In the genomic region with DNA sequence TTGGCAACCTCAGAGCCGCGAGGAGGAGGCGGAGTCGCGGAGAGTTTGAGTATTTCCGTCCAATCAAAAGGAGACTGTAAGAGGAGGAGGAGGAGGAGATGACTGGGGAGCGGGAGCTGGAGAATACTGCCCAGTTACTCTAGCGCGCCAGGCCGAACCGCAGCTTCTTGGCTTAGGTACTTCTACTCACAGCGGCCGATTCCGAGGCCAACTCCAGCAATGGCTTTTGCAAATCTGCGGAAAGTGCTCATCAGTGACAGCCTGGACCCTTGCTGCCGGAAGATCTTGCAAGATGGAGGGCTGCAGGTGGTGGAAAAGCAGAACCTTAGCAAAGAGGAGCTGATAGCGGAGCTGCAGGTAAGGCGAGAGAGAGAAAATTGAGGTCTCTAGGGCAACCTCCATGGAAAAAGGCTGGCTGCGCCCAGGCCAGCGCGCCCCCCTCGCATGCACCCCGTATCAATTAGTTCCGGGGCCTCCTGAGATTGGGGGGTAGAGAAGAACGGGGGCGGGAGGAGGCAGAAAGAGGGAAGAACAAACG, we compare ENCODE assay signal across 8 cellular contexts. TPM values are rescaled to one million over a fixed set of nuclear protein-coding genes. Genes with fewer than 3 reads are reported as not detected.
DNase-seq lines count a peak whose midpoint lies in the region; FAIRE-seq and TF ChIP-seq lines count a peak whose summit lies in the region.

A gene (plus strand): TSS at position 131 of the 538 bp plus-strand sequence. CDS start 89 bp downstream, at position 220.

- TF ChIP-seq CTCF in HEK293 (tag by site-specific recombination; IDR thresholded peaks at IDR 0.05) (no peak), keratinocyte (optimal IDR thresholded peaks at IDR 0.05 in 1 of 3, IDR thresholded peaks at IDR 0.05 in 1 of 3, conservative IDR thresholded peaks at IDR 0.05 in 1 of 3; ENCODE audit: extremely low read depth in 1 of 3, insufficient read depth in 2 of 3, low read length in 3 of 3) (no peak)

- peak within 1 kb of the TSS; percentile 80 for H3K4me2 ChIP-seq in keratinocyte (ENCODE audit: control insufficient read depth, extremely low read depth, insufficient read depth, low read depth, low read length)

- peak; percentile 76 for FAIRE-seq in keratinocyte (lab: Jason Lieb, UNC)

- dilution Hi-C loops in keratinocyte (cut with MboI; ENCODE audit: extremely low pct_ligation_motif_present, low sequenced_read_pairs): no loop called here

- H3K9me1 ChIP-seq in keratinocyte (ENCODE audit: control insufficient read depth, extremely low read depth, insufficient read depth, low read length): no peaks in the 10 kb centered on the region

- H3K4me1 Mint-ChIP-seq in T-helper 1 cell treated with Interleukin-12 subunit alpha and Interleukin-12 subunit beta and Interleukin-4 antibody, amounts not matched to agents 30 μg/mL and 1 μg/mL, for 36 hours (ENCODE audit: low read depth): peaks cover 36% of the 10 kb centered on the region

- H3K9me3 Mint-ChIP-seq in T-helper 1 cell treated with Interleukin-12 subunit alpha and Interleukin-12 subunit beta and Interleukin-4 antibody, amounts not matched to agents 30 μg/mL and 1 μg/mL, for 36 hours: no peaks in the 10 kb centered on the region

- peaks cover 6% of the 10 kb centered on the region for H3K36me3 Mint-ChIP-seq in T-helper 1 cell treated with Interleukin-12 subunit alpha and Interleukin-12 subunit beta and Interleukin-4 antibody, amounts not matched to agents 30 μg/mL and 1 μg/mL, for 36 hours (ENCODE audit: low read depth)

- H2AFZ ChIP-seq in keratinocyte (ENCODE audit: control insufficient read depth, low read length): peak within 1 kb of the TSS; percentile 72

- H3K27ac ChIP-seq in HEK293 (ENCODE audit: extremely low read depth, low read depth, low read length) (peak within 1 kb of the TSS; percentile 90), caudate nucleus (ENCODE audit: low read depth, low read length) (peak within 1 kb of the TSS; percentile 79), keratinocyte (ENCODE audit: control insufficient read depth, insufficient read depth, low read length) (peak within 1 kb of the TSS; percentile 85)

- CTCF ChIA-PET in HEK293 (lab: Yijun Ruan, JAX): interaction anchor here (0.6 to 1.4 kb wide), 5 partner anchors 15 to 129 kb away, joined by 3 to 17 read pairs (median 4); no protein-coding TSS in a partner anchor

- no peaks in the 10 kb centered on the region; the same call in 1 of the 2 replicates for H3K9me3 ChIP-seq in ES-I3 (ENCODE audit: control insufficient read depth, insufficient read depth, low read length)
- H3K9me3 ChIP-seq in HEK293 (ENCODE audit: control insufficient read depth, insufficient read depth, low read depth, low read length): no peaks in the 10 kb centered on the region
- H3K9me3 ChIP-seq in keratinocyte (ENCODE audit: control insufficient read depth, low read depth, low read length): no peaks in the 10 kb centered on the region

- peaks cover 20% of the 10 kb centered on the region for H3K4me1 ChIP-seq in ES-I3 (ENCODE audit: insufficient read depth, low read length)
- H3K4me1 ChIP-seq in HEK293 (ENCODE audit: control insufficient read depth, insufficient read depth, low read length): peaks cover 15% of the 10 kb centered on the region
- peaks cover 28% of the 10 kb centered on the region for H3K4me1 ChIP-seq in keratinocyte (ENCODE audit: control insufficient read depth, extremely low read depth, insufficient read depth, low read length)

- H3K27me3 ChIP-seq in keratinocyte (ENCODE audit: control insufficient read depth, extremely low read depth, insufficient read depth, low read length): no peaks in the 10 kb centered on the region

- peaks cover 40% of the 10 kb centered on the region for H3K27me3 Mint-ChIP-seq in T-helper 1 cell treated with Interleukin-12 subunit alpha and Interleukin-12 subunit beta and Interleukin-4 antibody, amounts not matched to agents 30 μg/mL and 1 μg/mL, for 36 hours (ENCODE audit: low read depth)

- DNase-seq in NCI-H128 (lab: John Stamatoyannopoulos, UW; ENCODE audit: unreplicated experiment) (peak; percentile 58), caudate nucleus (lab: John Stamatoyannopoulos, UW) (peak in 54 of 61 donors; percentile 14 to 78 (median 56)), keratinocyte (ENCODE audit: low read depth, low spot score) (peak; percentile 53), cerebellar nuclear complex (lab: John Stamatoyannopoulos, UW) (no peak)
- DNase-seq in stimulated activated CD4-positive, alpha-beta T cell treated with anti-CD3 and anti-CD28 coated beads, Interleukin-12 subunit alpha, Interleukin-12 subunit beta, amount 100 ng/mL, for 24 hours (ENCODE audit: low read depth in 2 of 2): peak; percentile 33 to 60

- peak within 1 kb of the TSS; percentile 100 for H3K9ac ChIP-seq in ES-I3 (ENCODE audit: low read depth, low read length)
- peak within 1 kb of the TSS; percentile 84 for H3K9ac ChIP-seq in keratinocyte (ENCODE audit: control insufficient read depth, extremely low read depth, insufficient read depth, low read length)

- peaks cover 6% of the 10 kb centered on the region for H4K20me1 ChIP-seq in keratinocyte (ENCODE audit: control insufficient read depth, extremely low read depth, insufficient read depth, low read length)

- peak within 1 kb of the TSS; percentile 76 for H3K4me3 ChIP-seq in HEK293 (ENCODE audit: low read depth, low read length)
- H3K4me3 ChIP-seq in keratinocyte (ENCODE audit: control insufficient read depth in 2 of 3, extremely low read depth in 1 of 3, insufficient read depth in 2 of 3, low read depth in 1 of 3, low read length in 3 of 3): peak within 1 kb of the TSS; percentile 32 to 73 (median 62)

- H3K79me2 ChIP-seq in keratinocyte (ENCODE audit: control insufficient read depth, insufficient read depth, low read length): peaks cover 37% of the 10 kb centered on the region

- POLR2A ChIA-PET in HEK293 (lab: Yijun Ruan, JAX): interaction anchor here (0.7 to 2.2 kb wide), 22 partner anchors 8 to 161 kb away, joined by 3 to 23 read pairs (median 4); a partner anchor contains a TSS

- H3K36me3 ChIP-seq in ES-I3 (ENCODE audit: insufficient read depth, low read length) (no peaks in the 10 kb centered on the region), HEK293 (ENCODE audit: control insufficient read depth in 2 of 2, insufficient read depth in 1 of 2, low read length in 2 of 2) (no peaks in the 10 kb centered on the region), keratinocyte (ENCODE audit: control insufficient read depth in 2 of 2, extremely low read depth in 1 of 2, insufficient read depth in 2 of 2, low read length in 2 of 2) (peaks cover 0 to 11% of the 10 kb centered on the region in 2 experiments)

- H3K27ac Mint-ChIP-seq in T-helper 1 cell treated with Interleukin-12 subunit alpha and Interleukin-12 subunit beta and Interleukin-4 antibody, amounts not matched to agents 30 μg/mL and 1 μg/mL, for 36 hours: peak within 1 kb of the TSS; percentile 88

- peak within 1 kb of the TSS; percentile 96 for H3K4me3 Mint-ChIP-seq in T-helper 1 cell treated with Interleukin-12 subunit alpha and Interleukin-12 subunit beta and Interleukin-4 antibody, amounts not matched to agents 30 μg/mL and 1 μg/mL, for 36 hours

TF ChIP-seq in HEK293, 187 proteins besides CTCF, POLR2A, EP300 and RAD21 (continues in another document):
- TF ChIP-seq EGR2 (tag by site-specific recombination; IDR thresholded peaks at IDR 0.05; ENCODE audit: low read depth) (0 out of 2 replicates have a peak, but pooled peaks have one; percentile 38), ZBTB48 (tag by site-specific recombination; IDR thresholded peaks at IDR 0.05) (peak; percentile 25; the same call in 1 of the 2 replicates), ZNF660 (tag by site-specific recombination; IDR thresholded peaks at IDR 0.05) (peak; percentile 33), ZNF626 (tag by site-specific recombination; IDR thresholded peaks at IDR 0.05) (no peak), SP2 (tag by site-specific recombination; IDR thresholded peaks at IDR 0.05) (peak; percentile 65), ZNF843 (tag by site-specific recombination; IDR thresholded peaks at IDR 0.05) (no peak), MZF1 (tag by site-specific recombination; IDR thresholded peaks at IDR 0.05; ENCODE audit: borderline replicate concordance) (peak; percentile 42; the same call in 1 of the 2 replicates), ZFHX2 (tag by site-specific recombination; conservative IDR thresholded peaks at IDR 0.05) (peak; percentile 51)
- TF ChIP-seq, protein P1, sequence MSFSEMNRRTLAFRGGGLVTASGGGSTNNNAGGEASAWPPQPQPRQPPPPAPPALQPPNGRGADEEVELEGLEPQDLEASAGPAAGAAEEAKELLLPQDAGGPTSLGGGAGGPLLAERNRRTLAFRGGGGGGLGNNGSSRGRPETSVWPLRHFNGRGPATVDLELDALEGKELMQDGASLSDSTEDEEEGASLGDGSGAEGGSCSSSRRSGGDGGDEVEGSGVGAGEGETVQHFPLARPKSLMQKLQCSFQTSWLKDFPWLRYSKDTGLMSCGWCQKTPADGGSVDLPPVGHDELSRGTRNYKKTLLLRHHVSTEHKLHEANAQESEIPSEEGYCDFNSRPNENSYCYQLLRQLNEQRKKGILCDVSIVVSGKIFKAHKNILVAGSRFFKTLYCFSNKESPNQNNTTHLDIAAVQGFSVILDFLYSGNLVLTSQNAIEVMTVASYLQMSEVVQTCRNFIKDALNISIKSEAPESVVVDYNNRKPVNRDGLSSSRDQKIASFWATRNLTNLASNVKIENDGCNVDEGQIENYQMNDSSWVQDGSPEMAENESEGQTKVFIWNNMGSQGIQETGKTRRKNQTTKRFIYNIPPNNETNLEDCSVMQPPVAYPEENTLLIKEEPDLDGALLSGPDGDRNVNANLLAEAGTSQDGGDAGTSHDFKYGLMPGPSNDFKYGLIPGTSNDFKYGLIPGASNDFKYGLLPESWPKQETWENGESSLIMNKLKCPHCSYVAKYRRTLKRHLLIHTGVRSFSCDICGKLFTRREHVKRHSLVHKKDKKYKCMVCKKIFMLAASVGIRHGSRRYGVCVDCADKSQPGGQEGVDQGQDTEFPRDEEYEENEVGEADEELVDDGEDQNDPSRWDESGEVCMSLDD (tag by site-specific recombination; IDR thresholded peaks at IDR 0.05): peak; percentile 57; the same call in 1 of the 2 replicates

RNA-seq across cellular contexts. Expression of the gene that starts here (rescaled TPM):
- 20.8 to 40.3 TPM (median 29.1 TPM) in 3 replicates for polyA plus RNA-seq in keratinocyte
- polyA plus RNA-seq in keratinocyte (2011; ENCODE audit: low read depth): 91.3 TPM
- 12.3 and 21.0 TPM in 2 replicates for polyA plus RNA-seq in keratinocyte (2011; cell fraction: cytosol; rRNA removed)
- polyA plus RNA-seq in keratinocyte (2011; cell fraction: nucleus; rRNA removed): 15.2 and 17.6 TPM in 2 replicates
- 69.9 and 79.4 TPM in 2 replicates for polyA plus RNA-seq in keratinocyte (2012; ENCODE audit: low replicate concordance)
- polyA minus RNA-seq in keratinocyte: 31.6 to 64.3 TPM (median 62.2 TPM) in 3 replicates
- 30.5 TPM for polyA minus RNA-seq in keratinocyte (2011; cell fraction: cytosol; rRNA and poly(A)+ RNA removed)
- polyA minus RNA-seq in keratinocyte (2011; cell fraction: nucleus; rRNA and poly(A)+ RNA removed): 9.3 and 9.9 TPM in 2 replicates

Comparison
In these comparisons a context has a peak if more than half of its experiments do, and no peak if none do; other contexts are left out.
1. DNase-seq: peak in NCI-H128 (single experiment), caudate nucleus (54 of 61), keratinocyte (single experiment) and stimulated activated CD4-positive, alpha-beta T cell treated with anti-CD3 and anti-CD28 coated beads, Interleukin-12 subunit alpha, Interleukin-12 subunit beta, amount 100 ng/mL, for 24 hours (2 of 2); none in cerebellar nuclear complex (0 of 2).
2. Peak in every context shown above with its lines, with median percentiles within 50 percentile points of each other: H3K27ac ChIP-seq.